Comparison of ENCODE assay signal across 17 cellular contexts in the genomic region with DNA sequence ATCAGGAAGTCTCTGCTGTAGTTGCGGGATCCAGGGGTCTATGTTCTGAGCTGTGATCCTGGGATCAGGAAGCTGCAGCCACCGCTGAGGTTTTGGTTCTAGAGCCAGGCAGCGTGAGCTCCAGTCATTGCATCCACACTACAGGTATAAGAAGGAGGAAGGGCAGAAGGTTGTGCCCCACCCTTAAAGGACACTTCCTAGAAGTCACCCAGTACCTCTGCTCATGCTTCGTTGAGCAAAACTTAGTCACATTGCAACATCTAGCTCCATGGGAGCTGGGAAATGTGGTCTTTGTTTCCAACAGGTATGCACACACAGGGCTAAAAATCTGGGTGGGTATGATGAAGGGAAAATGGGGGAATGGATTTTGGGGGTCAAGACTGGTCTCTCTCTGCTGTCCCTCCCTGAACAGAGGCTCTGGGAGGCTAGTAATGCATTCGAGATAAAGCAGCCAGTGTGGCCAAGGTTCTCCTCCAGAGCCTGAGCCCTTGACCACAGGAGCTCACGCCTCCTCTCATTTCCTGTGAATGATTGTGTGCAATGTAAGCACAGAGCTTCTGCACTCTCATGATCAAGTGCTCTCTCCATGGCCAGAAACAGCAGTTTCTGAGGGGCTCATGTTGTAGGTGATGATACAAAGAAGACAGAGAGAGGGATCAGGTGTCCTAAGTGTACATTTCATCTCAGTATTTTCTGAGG.
DNase-seq lines count a peak whose midpoint lies in the region; ATAC-seq and TF ChIP-seq lines count a peak whose summit lies in the region.
"Had no signal": no experiment of that assay in that cellular context is flagged by ENCODE, and none has a peak within 500 bp of the region (broad histone marks: within the 10 kb centered on the region; RNA-seq: fewer than 3 reads in every experiment).

No MANE protein-coding gene starts in this region.

- intact Hi-C loops in upper lobe of right lung (cut with DNase I) (no loop called here), Right ventricle myocardium superior (cut with DNase I) (no loop called here)

- no peaks in the 10 kb centered on the region for H3K9me3 ChIP-seq in MM.1S (replicated peaks; ENCODE audit: insufficient read depth, low read length)
- H3K9me3 ChIP-seq in upper lobe of right lung = no peaks in the 10 kb centered on the region
- H3K9me3 ChIP-seq: adrenal gland, stomach, uterus had no signal

- H3K4me1 ChIP-seq in MM.1S (ENCODE audit: low read length) = no peaks in the 10 kb centered on the region
- no peaks in the 10 kb centered on the region for H3K4me1 ChIP-seq in upper lobe of right lung
- H3K4me1 ChIP-seq: adrenal gland, stomach, uterus had no signal

- H3K4me3 ChIP-seq in MM.1S (ENCODE audit: low read length) (no peak overlapping the region), upper lobe of right lung (no peak overlapping the region)
- H3K4me3 ChIP-seq: adrenal gland, stomach, uterus had no signal

- H3K9me2 ChIP-seq in MM.1S (replicated peaks; ENCODE audit: insufficient read depth, low read length) = no peaks in the 10 kb centered on the region

- no peak overlapping the region for H3K4me2 ChIP-seq in MM.1S (ENCODE audit: low read depth, low read length)

- no peak overlapping the region for H3K27ac ChIP-seq in MM.1S (ENCODE audit: low read length)
- H3K27ac ChIP-seq in upper lobe of right lung = no peak overlapping the region
- H3K27ac ChIP-seq: adrenal gland, stomach, uterus had no signal

- H3K36me3 ChIP-seq in MM.1S (replicated peaks; ENCODE audit: insufficient read depth, low read length) (no peaks in the 10 kb centered on the region), upper lobe of right lung (peaks cover 56% of the 10 kb centered on the region)
- H3K36me3 ChIP-seq: uterus had no signal

- peak; percentile 42 for ATAC-seq in activated CD8-positive, alpha-beta memory T cell treated with anti-CD3 and anti-CD28 coated beads, Interleukin-2, amount 10 ng/mL, durations not matched to agents 7 days and 5 days
- ATAC-seq in central memory CD8-positive, alpha-beta T cell (replicated peaks; ENCODE audit: extremely low read depth, poor library complexity, severe bottlenecking) = no peak
- peak; percentile 70 for ATAC-seq in upper lobe of right lung
- ATAC-seq in Right ventricle myocardium superior (ENCODE audit: poor library complexity) = no peak

- peaks cover 61% of the 10 kb centered on the region for H3K36me3 Mint-ChIP-seq in activated CD8-positive, alpha-beta memory T cell treated with anti-CD3 and anti-CD28 coated beads, Interleukin-2, amount 10 ng/mL, durations not matched to agents 7 days and 5 days
- H3K36me3 Mint-ChIP-seq in central memory CD8-positive, alpha-beta T cell (ENCODE audit: insufficient read depth) = peaks cover 52% of the 10 kb centered on the region

- TF ChIP-seq CTCF in MM.1S (IDR thresholded peaks at IDR 0.05; ENCODE audit: low read length) (no peak), upper lobe of right lung (IDR thresholded peaks at IDR 0.05) (no peak)

- no peaks in the 10 kb centered on the region for H3K79me2 ChIP-seq in MM.1S (ENCODE audit: low read length)

- no peak overlapping the region for H3K4me3 Mint-ChIP-seq in activated CD8-positive, alpha-beta memory T cell treated with anti-CD3 and anti-CD28 coated beads, Interleukin-2, amount 10 ng/mL, durations not matched to agents 7 days and 5 days
- no peak overlapping the region for H3K4me3 Mint-ChIP-seq in central memory CD8-positive, alpha-beta T cell

- peaks cover 24% of the 10 kb centered on the region for H3K4me1 Mint-ChIP-seq in activated CD8-positive, alpha-beta memory T cell treated with anti-CD3 and anti-CD28 coated beads, Interleukin-2, amount 10 ng/mL, durations not matched to agents 7 days and 5 days
- H3K4me1 Mint-ChIP-seq in central memory CD8-positive, alpha-beta T cell = peaks cover 44% of the 10 kb centered on the region

- no peak overlapping the region for H2AFZ ChIP-seq in MM.1S (ENCODE audit: low read length)

- no peaks in the 10 kb centered on the region for H4K20me1 ChIP-seq in MM.1S (ENCODE audit: insufficient read depth, low read length)

- no peaks in the 10 kb centered on the region for H3F3A ChIP-seq in MM.1S (ENCODE audit: insufficient read depth, low read length)

- H3K27me3 Mint-ChIP-seq in activated CD8-positive, alpha-beta memory T cell treated with anti-CD3 and anti-CD28 coated beads, Interleukin-2, amount 10 ng/mL, durations not matched to agents 7 days and 5 days = no peaks in the 10 kb centered on the region
- H3K27me3 Mint-ChIP-seq in central memory CD8-positive, alpha-beta T cell = no peaks in the 10 kb centered on the region

- no peaks in the 10 kb centered on the region for H3K9me3 Mint-ChIP-seq in activated CD8-positive, alpha-beta memory T cell treated with anti-CD3 and anti-CD28 coated beads, Interleukin-2, amount 10 ng/mL, durations not matched to agents 7 days and 5 days (ENCODE audit: low read depth)
- H3K9me3 Mint-ChIP-seq in central memory CD8-positive, alpha-beta T cell = no peaks in the 10 kb centered on the region

- no peak for DNase-seq in activated CD8-positive, alpha-beta memory T cell treated with anti-CD3 and anti-CD28 coated beads, Interleukin-2, amount 10 ng/mL, durations not matched to agents 7 days and 5 days
- no peak for DNase-seq in activated CD8-positive, alpha-beta memory T cell treated with anti-CD3 and anti-CD28 coated beads, Interleukin-2, amount 50 U/mL, for 48 hours
- DNase-seq in MM.1S (peak; percentile 11), upper lobe of right lung (no peak), Right ventricle myocardium superior (no peak), NCI-H446 (lab: John Stamatoyannopoulos, UW) (no peak)
- DNase-seq in central memory CD8-positive, alpha-beta T cell (ENCODE audit: low spot score in 2 of 2) = no peak
- DNase-seq in stimulated activated CD4-positive, alpha-beta T cell treated with anti-CD3 and anti-CD28 coated beads, Interleukin-1b, Interleukin-23, amount 100 ng/mL, for 48 hours = no peak
- DNase-seq: activated CD4-positive, alpha-beta T cell treated with anti-CD3 and anti-CD28 coated beads for 1 hour; activated T-cell treated with anti-CD3 and anti-CD28 coated beads, Interleukin-2, amount 50 U/mL, for 48 hours; adrenal gland; caudate nucleus; foreskin fibroblast; NCI-H2081; NCI-H82; stomach; uterus had no signal

- CTCF ChIA-PET in activated CD8-positive, alpha-beta memory T cell treated with anti-CD3 and anti-CD28 coated beads, Interleukin-2, amount 10 ng/mL, durations not matched to agents 7 days and 5 days (lab: Charles Lee) = interaction anchor here (2.0 kb wide), 1 partner anchor 196 kb away, joined by 9 read pairs; no protein-coding TSS in a partner anchor

- H3K9ac ChIP-seq in MM.1S (ENCODE audit: low read length) = no peak overlapping the region

- H3K27ac Mint-ChIP-seq in activated CD8-positive, alpha-beta memory T cell treated with anti-CD3 and anti-CD28 coated beads, Interleukin-2, amount 10 ng/mL, durations not matched to agents 7 days and 5 days = peak overlapping the region; percentile 68
- H3K27ac Mint-ChIP-seq in central memory CD8-positive, alpha-beta T cell (ENCODE audit: low read depth) = peak overlapping the region; percentile 41

- H3K27me3 ChIP-seq in MM.1S (replicated peaks; ENCODE audit: insufficient read depth, low read length) (no peaks in the 10 kb centered on the region), upper lobe of right lung (no peaks in the 10 kb centered on the region)
- H3K27me3 ChIP-seq: adrenal gland, stomach, uterus had no signal

Comparison
In these comparisons a context has a peak if more than half of its experiments do, and no peak if none do; other contexts are left out.
1. ATAC-seq: peak in activated CD8-positive, alpha-beta memory T cell treated with anti-CD3 and anti-CD28 coated beads, Interleukin-2, amount 10 ng/mL, durations not matched to agents 7 days and 5 days (single experiment) and upper lobe of right lung (single experiment); none in central memory CD8-positive, alpha-beta T cell (single experiment) and Right ventricle myocardium superior (single experiment).